Comparison of ENCODE assay signal across 21 cellular contexts in the genomic region with DNA sequence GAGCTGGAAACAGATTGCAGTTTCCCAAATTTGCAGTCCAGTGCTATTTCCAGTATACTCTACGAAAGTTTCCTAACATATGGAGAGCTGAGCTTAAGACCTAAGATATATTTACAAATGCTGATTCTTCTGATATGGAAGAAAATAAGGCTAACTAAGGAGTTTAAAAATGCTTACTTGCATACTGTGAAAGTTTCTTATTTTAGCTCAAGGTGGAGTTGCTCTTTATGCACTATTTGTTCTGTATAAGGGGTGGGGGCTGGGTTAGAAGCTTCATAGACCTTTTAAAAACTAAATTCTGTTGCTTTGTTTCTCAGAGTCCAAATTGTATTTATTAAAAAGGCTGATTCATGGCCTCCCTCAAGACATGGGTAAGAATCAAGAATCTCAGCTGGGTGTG. TPM values are rescaled to one million over a fixed set of nuclear protein-coding genes. Genes with fewer than 3 reads are reported as not detected.
DNase-seq lines count a peak whose midpoint lies in the region; ATAC-seq and TF ChIP-seq lines count a peak whose summit lies in the region.
"Had no signal": no experiment of that assay in that cellular context is flagged by ENCODE, and none has a peak within 500 bp of the region (broad histone marks: within the 10 kb centered on the region; RNA-seq: fewer than 3 reads in every experiment).

No MANE protein-coding gene starts in this region.

- H3K27me3 ChIP-seq in KMS-11 (ENCODE audit: insufficient read depth, low read depth) (no peaks in the 10 kb centered on the region), SJCRH30 (no peaks in the 10 kb centered on the region), subcutaneous abdominal adipose tissue (ENCODE audit: control insufficient read depth in 5 of 5, insufficient read depth in 4 of 5, low read length in 5 of 5) (no peaks in the 10 kb centered on the region)
- H3K27me3 ChIP-seq: body of pancreas had no signal

- CTCF ChIA-PET in activated naive CD4-positive, alpha-beta T cell treated with anti-CD3 and anti-CD28 coated beads for 36 hours (lab: Charles Lee) = interaction anchor here (0.8 to 1.2 kb wide), 5 partner anchors 10 to 1505 kb away, joined by 3 to 5 read pairs (median 4); no protein-coding TSS in a partner anchor

- H3K9me3 Mint-ChIP-seq in activated naive CD4-positive, alpha-beta T cell treated with anti-CD3 and anti-CD28 coated beads for 36 hours = no peaks in the 10 kb centered on the region
- H3K9me3 Mint-ChIP-seq: activated T-cell treated with anti-CD3 and anti-CD28 coated beads, Interleukin-2, amount 50 U/mL, for 72 hours; CD8-positive, alpha-beta T cell; T-cell had no signal

- H3K36me3 ChIP-seq in KMS-11 (ENCODE audit: insufficient read depth) = no peaks in the 10 kb centered on the region
- no peaks in the 10 kb centered on the region for H3K36me3 ChIP-seq in SJCRH30
- H3K36me3 ChIP-seq in subcutaneous abdominal adipose tissue (ENCODE audit: control insufficient read depth in 5 of 5, insufficient read depth in 5 of 5, low read length in 5 of 5) = no peaks in the 10 kb centered on the region

- peaks cover 20% of the 10 kb centered on the region for H3K36me3 Mint-ChIP-seq in activated naive CD4-positive, alpha-beta T cell treated with anti-CD3 and anti-CD28 coated beads for 36 hours (ENCODE audit: low read depth)
- H3K36me3 Mint-ChIP-seq: CD8-positive, alpha-beta T cell; T-cell had no signal

- H3K27me3 Mint-ChIP-seq in activated naive CD4-positive, alpha-beta T cell treated with anti-CD3 and anti-CD28 coated beads for 36 hours (ENCODE audit: low read depth) = peaks cover 4% of the 10 kb centered on the region

- no peak for ATAC-seq in HG03159 (IDR thresholded peaks at IDR 0.05; ENCODE audit: unreplicated experiment)
- no peak for ATAC-seq in GM18907 (IDR thresholded peaks at IDR 0.05; ENCODE audit: unreplicated experiment)
- ATAC-seq: body of pancreas; CD8-positive, alpha-beta T cell; T-cell had no signal

- H3K79me2 ChIP-seq in KMS-11 (ENCODE audit: insufficient read depth, low read depth) = no peaks in the 10 kb centered on the region

- H3K27ac Mint-ChIP-seq in activated naive CD4-positive, alpha-beta T cell treated with anti-CD3 and anti-CD28 coated beads for 36 hours = no peak overlapping the region
- H3K27ac Mint-ChIP-seq: activated T-cell treated with anti-CD3 and anti-CD28 coated beads, Interleukin-2, amount 50 U/mL, for 72 hours; CD8-positive, alpha-beta T cell; T-cell had no signal

- no peak overlapping the region for H2AFZ ChIP-seq in KMS-11 (ENCODE audit: low read depth)

- no peak for TF ChIP-seq CTCF in KMS-11 (conservative IDR thresholded peaks at IDR 0.05; ENCODE audit: low read depth, low read length)

- intact Hi-C loops in activated naive CD4-positive, alpha-beta T cell treated with anti-CD3 and anti-CD28 coated beads for 36 hours (cut with micrococcal nuclease) = no loop called here

- no peaks in the 10 kb centered on the region for H4K20me1 ChIP-seq in KMS-11 (ENCODE audit: insufficient read depth)

- no peak for DNase-seq in SJCRH30
- peak; percentile 10 for DNase-seq in fibroblast of peridontal ligament (ENCODE audit: extremely low read depth)
- DNase-seq in activated naive CD4-positive, alpha-beta T cell treated with anti-CD3 and anti-CD28 coated beads for 36 hours = no peak
- DNase-seq: activated CD4-positive, alpha-beta T cell treated with anti-CD3 and anti-CD28 coated beads for 1 hour; AML-193; body of pancreas; CD8-positive, alpha-beta T cell; effector CD8-positive, alpha-beta T cell; glutamatergic neuron; H7; KBM-7; NCI-H1694 treated with DMSO at 0.1 percent for 48 hours; NCI-H526 treated with DMSO at 0.1 percent for 48 hours; substantia nigra; T-cell had no signal

- peak overlapping the region; percentile 17; the same call in 1 of the 2 replicates for H3K4me2 ChIP-seq in KMS-11

- no peak overlapping the region for H3K4me3 ChIP-seq in KMS-11 (IDR thresholded peaks at IDR 0.05; ENCODE audit: insufficient read depth, low read depth, low read length)
- H3K4me3 ChIP-seq in SJCRH30 = no peak overlapping the region
- no peak overlapping the region for H3K4me3 ChIP-seq in subcutaneous abdominal adipose tissue (ENCODE audit: low read depth in 1 of 5, low read length in 5 of 5)
- H3K4me3 ChIP-seq: body of pancreas had no signal

- H3K4me1 Mint-ChIP-seq in activated naive CD4-positive, alpha-beta T cell treated with anti-CD3 and anti-CD28 coated beads for 36 hours (ENCODE audit: low read depth) = peaks cover 19% of the 10 kb centered on the region
- H3K4me1 Mint-ChIP-seq: T-cell had no signal

- H3K4me1 ChIP-seq in KMS-11 (ENCODE audit: low read depth, poor library complexity, severe bottlenecking) (peaks cover 23% of the 10 kb centered on the region), SJCRH30 (peaks cover 7% of the 10 kb centered on the region), subcutaneous abdominal adipose tissue (ENCODE audit: control insufficient read depth in 5 of 5, insufficient read depth in 5 of 5, low read length in 5 of 5) (peaks cover 0 to 18% (median 0%) of the 10 kb centered on the region in 5 donors)
- H3K4me1 ChIP-seq: body of pancreas had no signal

- H3K4me3 Mint-ChIP-seq in activated naive CD4-positive, alpha-beta T cell treated with anti-CD3 and anti-CD28 coated beads for 36 hours = no peak overlapping the region
- H3K4me3 Mint-ChIP-seq: activated naive CD8-positive, alpha-beta T cell; CD8-positive, alpha-beta T cell; T-cell had no signal

- H3K9ac ChIP-seq in KMS-11 (no peak overlapping the region), subcutaneous abdominal adipose tissue (ENCODE audit: low read length in 5 of 5) (no peak overlapping the region)

- H3K27ac ChIP-seq in KMS-11 (no peak overlapping the region), SJCRH30 (peak overlapping the region; percentile 30), subcutaneous abdominal adipose tissue (ENCODE audit: low read depth, low read length) (peak overlapping the region; percentile 29)
- H3K27ac ChIP-seq: body of pancreas had no signal

- H3K9me3 ChIP-seq in SJCRH30 (replicated peaks) (no peaks in the 10 kb centered on the region), subcutaneous abdominal adipose tissue (ENCODE audit: control insufficient read depth in 5 of 5, low read length in 5 of 5) (no peaks in the 10 kb centered on the region)
- H3K9me3 ChIP-seq: body of pancreas had no signal

RNA-seq across cellular contexts. Expression of a gene that starts 7.5 kb away (rescaled TPM):
- 4.7 and 4.9 TPM in 2 replicates for total RNA-seq in SJCRH30 (2014; rRNA removed; shearing (Covaris generic))
- 1 to 10 TPM; 6.7 to 7.6 TPM for total RNA-seq in activated naive CD4-positive, alpha-beta T cell treated with anti-CD3 and anti-CD28 coated beads for 36 hours

RNA-seq across cellular contexts. Expression of a gene that starts 49.7 kb away (rescaled TPM):
- total RNA-seq in SJCRH30 (2014; rRNA removed; shearing (Covaris generic)) = 3.4 and 4.1 TPM in 2 replicates
- total RNA-seq in activated naive CD4-positive, alpha-beta T cell treated with anti-CD3 and anti-CD28 coated beads for 36 hours = 1 to 10 TPM; 1.7 to 2.0 TPM
